13 cellular contexts compared by ENCODE assay signal in genomic region chr1:207849016-207849415, GRCh38.
DNase-seq lines count a peak whose midpoint lies in the region; ATAC-seq, FAIRE-seq and TF ChIP-seq lines count a peak whose summit lies in the region.
"Had no signal": no experiment of that assay in that cellular context is flagged by ENCODE, and none has a peak within 500 bp of the region (broad histone marks: within the 10 kb centered on the region; RNA-seq: fewer than 3 reads in every experiment).

No MANE protein-coding gene starts in this region.

- intact Hi-C loops in endothelial cell of umbilical vein (cut with micrococcal nuclease) (loop anchor here (5.0 kb wide), 1 partner anchor 373 kb away; no protein-coding TSS in a partner anchor), spleen (cut with DNase I; ENCODE audit: low total_unique reads) (no loop called here)

- peak overlapping the region; percentile 45 for H3K4me3 Mint-ChIP-seq in T-helper 1 cell treated with Interleukin-12 subunit alpha and Interleukin-12 subunit beta and Interleukin-4 antibody, amounts not matched to agents 30 μg/mL and 1 μg/mL, for 36 hours

- no peaks in the 10 kb centered on the region for H3K27me3 ChIP-seq in RWPE2 (ENCODE audit: insufficient read depth, poor library complexity, severe bottlenecking)
- H3K27me3 ChIP-seq in endothelial cell of umbilical vein (ENCODE audit: control insufficient read depth in 2 of 2, insufficient read depth in 2 of 2, low read length in 2 of 2), result no peaks in the 10 kb centered on the region
- H3K27me3 ChIP-seq in spleen (replicated peaks in 1 of 7), result no peaks in the 10 kb centered on the region

- H3K4me1 ChIP-seq in RWPE2 (ENCODE audit: insufficient read depth, poor library complexity, severe bottlenecking), result peaks cover 25% of the 10 kb centered on the region
- peaks cover 48% of the 10 kb centered on the region for H3K4me1 ChIP-seq in endothelial cell of umbilical vein (ENCODE audit: control insufficient read depth, extremely low read depth, insufficient read depth, low read length)
- H3K4me1 ChIP-seq in spleen, result peaks cover 54 to 100% (median 94%) of the 10 kb centered on the region in 6 donors

- H3K79me2 ChIP-seq in endothelial cell of umbilical vein (ENCODE audit: control insufficient read depth, insufficient read depth, low read length), result peaks cover 59% of the 10 kb centered on the region

- no peak for ATAC-seq in RWPE2 (ENCODE audit: low read depth)
- no peak for ATAC-seq in esophagus mucosa

- no peaks in the 10 kb centered on the region for H3K27me3 Mint-ChIP-seq in T-helper 1 cell treated with Interleukin-12 subunit alpha and Interleukin-12 subunit beta and Interleukin-4 antibody, amounts not matched to agents 30 μg/mL and 1 μg/mL, for 36 hours (ENCODE audit: low read depth)

- TF ChIP-seq POLR2A in endothelial cell of umbilical vein (IDR thresholded peaks at IDR 0.05; ENCODE audit: low read depth, low read length), result no peak
- no peak for TF ChIP-seq POLR2A in spleen (IDR thresholded peaks at IDR 0.05)

- H3K9me3 ChIP-seq in RWPE2 (ENCODE audit: severe bottlenecking) (no peaks in the 10 kb centered on the region), endothelial cell of umbilical vein (replicated peaks; ENCODE audit: control insufficient read depth, insufficient read depth, low read length) (no peaks in the 10 kb centered on the region), spleen (no peaks in the 10 kb centered on the region)

- no TSS peak for BruUV-seq in endothelial cell of umbilical vein (replicated peaks; lab: Mats Ljungman, UMichigan)

- H3K4me2 ChIP-seq in endothelial cell of umbilical vein (ENCODE audit: insufficient read depth, low read length), result no peak overlapping the region
- H3K4me2 ChIP-seq: smooth muscle cell had no signal

- peak overlapping the region; percentile 41 for H3K27ac Mint-ChIP-seq in T-helper 1 cell treated with Interleukin-12 subunit alpha and Interleukin-12 subunit beta and Interleukin-4 antibody, amounts not matched to agents 30 μg/mL and 1 μg/mL, for 36 hours

- POLR2A ChIA-PET in endothelial cell of umbilical vein (lab: Charles Lee), result no interaction called here

- no peak overlapping the region for H2AFZ ChIP-seq in endothelial cell of umbilical vein (ENCODE audit: low read depth, low read length)

- H3K36me3 ChIP-seq in RWPE2 (ENCODE audit: low read depth) (no peaks in the 10 kb centered on the region), endothelial cell of umbilical vein (ENCODE audit: control insufficient read depth in 2 of 2, extremely low read depth in 1 of 2, insufficient read depth in 2 of 2, low read length in 2 of 2) (peaks cover 2% of the 10 kb centered on the region in 2 experiments), spleen (peaks cover 0 to 38% (median 0%) of the 10 kb centered on the region in 6 donors)

- DNase-seq in T-helper 1 cell, result no peak
- no peak for DNase-seq in RWPE2 (ENCODE audit: low spot score)
- peak; percentile 26 for DNase-seq in endothelial cell of umbilical vein (ENCODE audit: low read depth, low spot score)
- DNase-seq in spleen, result no peak
- DNase-seq in stimulated activated CD4-positive, alpha-beta T cell treated with anti-CD3 and anti-CD28 coated beads, Interleukin-2, amount 100 ng/mL, for 48 hours, result no peak
- DNase-seq in SW480 (ENCODE audit: low spot score), result no peak
- DNase-seq: activated CD4-positive, CD25-positive, alpha-beta regulatory T cell treated with anti-CD3 and anti-CD28 coated beads, Interleukin-2, amount 50 U/mL, for 72 hours; NCI-H446 treated with DMSO at 0.1 percent for 48 hours; stimulated activated CD8-positive, alpha-beta memory T cell treated with anti-CD3 and anti-CD28 coated beads, Interleukin-4, amount 100 ng/mL, for 48 hours had no signal

- peaks cover 58% of the 10 kb centered on the region for H3K4me1 Mint-ChIP-seq in T-helper 1 cell treated with Interleukin-12 subunit alpha and Interleukin-12 subunit beta and Interleukin-4 antibody, amounts not matched to agents 30 μg/mL and 1 μg/mL, for 36 hours (ENCODE audit: low read depth)

- FAIRE-seq in endothelial cell of umbilical vein (lab: Jason Lieb, UNC), result no peak
- FAIRE-seq: A204.1 had no signal

- no peaks in the 10 kb centered on the region for H4K20me1 ChIP-seq in endothelial cell of umbilical vein (replicated peaks; ENCODE audit: control insufficient read depth, extremely low read depth, insufficient read depth, low read length)

- H3K36me3 Mint-ChIP-seq in T-helper 1 cell treated with Interleukin-12 subunit alpha and Interleukin-12 subunit beta and Interleukin-4 antibody, amounts not matched to agents 30 μg/mL and 1 μg/mL, for 36 hours (ENCODE audit: low read depth), result peaks cover 43% of the 10 kb centered on the region

- H3K9me1 ChIP-seq in endothelial cell of umbilical vein (replicated peaks; ENCODE audit: control insufficient read depth, extremely low read depth, insufficient read depth, low read length), result no peaks in the 10 kb centered on the region

- H3K9ac ChIP-seq in endothelial cell of umbilical vein (replicated peaks; ENCODE audit: extremely low read depth, insufficient read depth, low read length), result no peak overlapping the region

- CTCF ChIA-PET in endothelial cell of umbilical vein (lab: Charles Lee), result interaction anchor here (0.8 to 2.9 kb wide), 6 partner anchors 10 to 114 kb away, joined by 3 to 21 read pairs (median 3); no protein-coding TSS in a partner anchor

- dilution Hi-C loops in endothelial cell of umbilical vein (cut with MboI; ENCODE audit: extremely low pct_ligation_motif_present, low sequenced_read_pairs), result no loop called here

- peak overlapping the region; percentile 89 for H3K27ac ChIP-seq in RWPE2 (ENCODE audit: poor library complexity, severe bottlenecking)
- H3K27ac ChIP-seq in endothelial cell of umbilical vein (ENCODE audit: insufficient read depth, low read depth, low read length), result peak overlapping the region; percentile 90
- peak overlapping the region; percentile 40 to 87 (median 76) for H3K27ac ChIP-seq in spleen

- TF ChIP-seq CTCF in RWPE2 (IDR thresholded peaks at IDR 0.05; ENCODE audit: poor library complexity, severe bottlenecking), result no peak
- no peak for TF ChIP-seq CTCF in endothelial cell of umbilical vein (IDR thresholded peaks at IDR 0.05; ENCODE audit: extremely low read depth in 1 of 2, insufficient read depth in 1 of 2, low read depth in 1 of 2, low read length in 2 of 2)
- TF ChIP-seq CTCF in spleen (IDR thresholded peaks at IDR 0.05 in 8 of 11, conservative IDR thresholded peaks at IDR 0.05 in 3 of 11), result no peak

- no peaks in the 10 kb centered on the region for H3K9me3 Mint-ChIP-seq in T-helper 1 cell treated with Interleukin-12 subunit alpha and Interleukin-12 subunit beta and Interleukin-4 antibody, amounts not matched to agents 30 μg/mL and 1 μg/mL, for 36 hours

- H3K4me3 ChIP-seq in RWPE2 (ENCODE audit: severe bottlenecking) (no peak overlapping the region), endothelial cell of umbilical vein (replicated peaks in 1 of 3; ENCODE audit: insufficient read depth in 1 of 3, low read depth in 1 of 3, low read length in 3 of 3) (no peak overlapping the region), spleen (peak overlapping the region in 1 of 8 donors; percentile 12)
- H3K4me3 ChIP-seq: smooth muscle cell had no signal

- 33 to 53% (median 47%) methylated on average over 3 of the region's 3 CpGs for WGBS in spleen, 5 donors

TF ChIP-seq in endothelial cell of umbilical vein, 7 proteins besides CTCF, POLR2A, EP300 and RAD21:
- no peak for TF ChIP-seq JUN (IDR thresholded peaks at IDR 0.05; ENCODE audit: borderline replicate concordance, insufficient read depth, insufficient read length, low read depth)
- TF ChIP-seq MYC (IDR thresholded peaks at IDR 0.05; ENCODE audit: low read depth, low read length), result no peak
- TF ChIP-seq EZH2 (IDR thresholded peaks at IDR 0.05; ENCODE audit: borderline replicate concordance, low read depth, low read length, severe bottlenecking), result no peak
- no peak for TF ChIP-seq GATA2 (IDR thresholded peaks at IDR 0.05; ENCODE audit: insufficient read depth, insufficient read length, low read depth, low read length)
- TF ChIP-seq FOS (IDR thresholded peaks at IDR 0.05; ENCODE audit: borderline replicate concordance, insufficient read depth, low read length), result no peak
- no peak for TF ChIP-seq POLR2AphosphoS5 (IDR thresholded peaks at IDR 0.05; ENCODE audit: insufficient read depth, low read depth, low read length)
- TF ChIP-seq, protein P1, sequence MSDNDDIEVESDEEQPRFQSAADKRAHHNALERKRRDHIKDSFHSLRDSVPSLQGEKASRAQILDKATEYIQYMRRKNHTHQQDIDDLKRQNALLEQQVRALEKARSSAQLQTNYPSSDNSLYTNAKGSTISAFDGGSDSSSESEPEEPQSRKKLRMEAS (IDR thresholded peaks at IDR 0.05; ENCODE audit: insufficient read depth, insufficient read length), result no peak
